In genomic region chr2:10547663-10548384, GRCh38 we compare ENCODE assay signal across 17 cellular contexts.
DNase-seq lines count a peak whose midpoint lies in the region; ATAC-seq, FAIRE-seq and TF ChIP-seq lines count a peak whose summit lies in the region.
"Had no signal": no experiment of that assay in that cellular context is flagged by ENCODE, and none has a peak within 500 bp of the region (broad histone marks: within the 10 kb centered on the region; RNA-seq: fewer than 3 reads in every experiment).

No MANE protein-coding gene starts in this region.

- H3K9me3 Mint-ChIP-seq in glutamatergic neuron (ENCODE audit: unreplicated experiment): peaks cover 4% of the 10 kb centered on the region

- H3K27me3 ChIP-seq in HepG2 (ENCODE audit: control insufficient read depth in 1 of 2, insufficient read depth in 2 of 2, low read length in 2 of 2) (peaks cover 12 to 65% of the 10 kb centered on the region in 2 experiments; a peak in 4 of 5 replicates), right lobe of liver (no peaks in the 10 kb centered on the region), PC-3 (ENCODE audit: low read length) (no peaks in the 10 kb centered on the region), trophoblast cell (ENCODE audit: insufficient read depth, low read length) (no peaks in the 10 kb centered on the region), sigmoid colon (peaks cover 0 to 30% (median 0%) of the 10 kb centered on the region in 3 donors), pancreas (no peaks in the 10 kb centered on the region)

- 52% methylated on average over 19 of the region's 19 CpGs for WGBS in HepG2 (ENCODE audit: low lambda C conversion rate)
- WGBS in right lobe of liver (ENCODE audit: insufficient coverage, low coverage, low lambda C conversion rate, missing lambda C conversion rate): 54% methylated on average over 15 of the region's 19 CpGs
- no CpG with 5 or more reads among the region's 19 CpGs for WGBS in trophoblast cell (ENCODE audit: extremely low coverage, insufficient coverage, insufficient read length)
- 55 to 76% methylated on average over 19 of the region's 19 CpGs for WGBS in sigmoid colon, 2 donors
- WGBS in pancreas, 2 donors: 63 to 64% methylated on average over 19 of the region's 19 CpGs

- H3K79me1 ChIP-seq in trophoblast cell (ENCODE audit: low read length): no peaks in the 10 kb centered on the region

- H3K27ac ChIP-seq in HepG2 (ENCODE audit: extremely low read length, insufficient read depth, low read length) (no peak overlapping the region), right lobe of liver (no peak overlapping the region), PC-3 (ENCODE audit: low read length) (peak overlapping the region; percentile 83), trophoblast cell (ENCODE audit: low read depth, low read length) (no peak overlapping the region), sigmoid colon (no peak overlapping the region), pancreas (no peak overlapping the region)
- H3K27ac ChIP-seq: C4-2B had no signal

- H3K4me3 ChIP-seq in HepG2 (replicated peaks in 1 of 3; ENCODE audit: insufficient read depth in 1 of 3, low read depth in 2 of 3, low read length in 3 of 3) (no peak overlapping the region), right lobe of liver (no peak overlapping the region), PC-3 (ENCODE audit: low read length) (no peak overlapping the region), trophoblast cell (ENCODE audit: low read depth, low read length) (no peak overlapping the region), sigmoid colon (no peak overlapping the region), pancreas (no peak overlapping the region)

- H3K23ac ChIP-seq in trophoblast cell (ENCODE audit: low read length): no peak overlapping the region

- H3K4me1 ChIP-seq in HepG2 (ENCODE audit: insufficient read depth, low read length) (peaks cover 10% of the 10 kb centered on the region), right lobe of liver (no peaks in the 10 kb centered on the region), PC-3 (ENCODE audit: insufficient read depth, low read length) (peaks cover 37% of the 10 kb centered on the region), trophoblast cell (ENCODE audit: control insufficient read depth in 1 of 2, insufficient read depth in 2 of 2, low read length in 2 of 2) (peaks cover 3 to 21% of the 10 kb centered on the region in 2 experiments), sigmoid colon (no peaks in the 10 kb centered on the region), pancreas (no peaks in the 10 kb centered on the region)

- no peak overlapping the region for H2BK120ac ChIP-seq in trophoblast cell (ENCODE audit: insufficient read depth, low read length, poor library complexity)

- no peak overlapping the region for H2AK5ac ChIP-seq in trophoblast cell (ENCODE audit: low read length)

- no peak overlapping the region for H2BK5ac ChIP-seq in trophoblast cell (ENCODE audit: low read depth, low read length, poor library complexity)

- in situ Hi-C loops in HepG2 (cut with HindIII; ENCODE audit: extremely low pct_ligation_motif_present, low pct_unique_long_range_greater_than_20kb): no loop called here

- no peak for TF ChIP-seq POLR2A in HepG2 (IDR thresholded peaks at IDR 0.05; ENCODE audit: insufficient read depth in 1 of 2, low read depth in 2 of 2, low read length in 2 of 2)
- TF ChIP-seq POLR2A in right lobe of liver (IDR thresholded peaks at IDR 0.05): no peak
- TF ChIP-seq POLR2A in sigmoid colon (IDR thresholded peaks at IDR 0.05): no peak

- POLR2A ChIA-PET in HepG2 (lab: Yijun Ruan, JAX) (interaction anchor here (1.5 kb wide), 1 partner anchor 98 kb away, joined by 4 read pairs; no protein-coding TSS in a partner anchor), PC-3 (lab: Charles Lee; ENCODE audit: unreplicated experiment) (no interaction called here)

- no peak overlapping the region for H3K18ac ChIP-seq in trophoblast cell (ENCODE audit: low read length)

- CTCF ChIA-PET in HepG2 (lab: Yijun Ruan, JAX; ENCODE audit: low intra/inter-chr PET ratio, low total read pairs) (no interaction called here), PC-3 (lab: Charles Lee) (no interaction called here)

- H3K9ac ChIP-seq in HepG2 (ENCODE audit: insufficient read depth, low read depth, low read length) (no peak overlapping the region), PC-3 (ENCODE audit: low read length) (no peak overlapping the region), trophoblast cell (ENCODE audit: low read length) (no peak overlapping the region)

- peaks cover 22% of the 10 kb centered on the region for H3K4me1 Mint-ChIP-seq in glutamatergic neuron (ENCODE audit: low read depth, unreplicated experiment)

- ATAC-seq in HepG2 (no peak), right lobe of liver (no peak), PC-3 (no peak), GM21526 (IDR thresholded peaks at IDR 0.05; ENCODE audit: low FRiP score, unreplicated experiment) (no peak), pancreas (no peak)

- H3K36me3 Mint-ChIP-seq in glutamatergic neuron (ENCODE audit: unreplicated experiment): no peaks in the 10 kb centered on the region

- TF ChIP-seq EP300 in HepG2 (IDR thresholded peaks at IDR 0.05; ENCODE audit: low read depth in 2 of 2, low read length in 2 of 2): no peak
- TF ChIP-seq EP300 in HepG2 (CRISPR knock-in tag; IDR thresholded peaks at IDR 0.05; ENCODE audit: borderline replicate concordance): no peak
- TF ChIP-seq EP300 in sigmoid colon (IDR thresholded peaks at IDR 0.05): no peak

- H3K9me3 ChIP-seq in HepG2 (ENCODE audit: low read length) (no peaks in the 10 kb centered on the region), right lobe of liver (no peaks in the 10 kb centered on the region), PC-3 (ENCODE audit: low read length) (no peaks in the 10 kb centered on the region), trophoblast cell (ENCODE audit: insufficient read depth, low read depth, low read length) (peaks cover 2% of the 10 kb centered on the region), sigmoid colon (no peaks in the 10 kb centered on the region), pancreas (no peaks in the 10 kb centered on the region)

- H3K4me2 ChIP-seq in HepG2 (ENCODE audit: low read depth, low read length) (no peak overlapping the region), PC-3 (ENCODE audit: low read length) (peak overlapping the region; percentile 50), trophoblast cell (ENCODE audit: low read length) (no peak overlapping the region)

- peak overlapping the region; percentile 8 for H4K91ac ChIP-seq in trophoblast cell (ENCODE audit: low read depth, low read length)

- H3K4ac ChIP-seq in trophoblast cell (ENCODE audit: low read depth, low read length): no peak overlapping the region

- FAIRE-seq in HepG2 (lab: Jason Lieb, UNC) (no peak), pancreas (lab: Jason Lieb, UNC) (no peak)
- FAIRE-seq: A204.1 had no signal

- intact Hi-C loops in HepG2 (cut with micrococcal nuclease; ENCODE audit: unreplicated experiment): no loop called here
- intact Hi-C loops in right lobe of liver (cut with DNase I): no loop called here
- intact Hi-C loops in PC-3 (cut with micrococcal nuclease): no loop called here
- intact Hi-C loops in sigmoid colon (cut with DNase I): no loop called here
- intact Hi-C loops in pancreas (cut with DNase I): no loop called here

- H3K36me3 ChIP-seq in HepG2 (replicated peaks in 1 of 2; ENCODE audit: control insufficient read depth in 1 of 2, insufficient read depth in 2 of 2, low read length in 2 of 2): no peaks in the 10 kb centered on the region
- no peaks in the 10 kb centered on the region for H3K36me3 ChIP-seq in right lobe of liver
- H3K36me3 ChIP-seq in PC-3 (ENCODE audit: low read depth, low read length): no peaks in the 10 kb centered on the region
- H3K36me3 ChIP-seq in trophoblast cell (ENCODE audit: control insufficient read depth in 1 of 2, insufficient read depth in 2 of 2, low read length in 2 of 2): no peaks in the 10 kb centered on the region
- no peaks in the 10 kb centered on the region for H3K36me3 ChIP-seq in sigmoid colon
- H3K36me3 ChIP-seq in pancreas: no peaks in the 10 kb centered on the region

- no peaks in the 10 kb centered on the region for H4K20me1 ChIP-seq in HepG2 (ENCODE audit: insufficient read depth, low read length)
- no peaks in the 10 kb centered on the region for H4K20me1 ChIP-seq in PC-3 (ENCODE audit: low read length)

- H3K79me2 ChIP-seq in HepG2 (ENCODE audit: insufficient read depth, low read length): no peaks in the 10 kb centered on the region
- H3K79me2 ChIP-seq in PC-3 (ENCODE audit: low read length): no peaks in the 10 kb centered on the region
- no peaks in the 10 kb centered on the region for H3K79me2 ChIP-seq in trophoblast cell (ENCODE audit: control insufficient read depth, insufficient read depth, low read length, poor library complexity)

- peaks cover 4% of the 10 kb centered on the region for H3K27me3 Mint-ChIP-seq in glutamatergic neuron (ENCODE audit: unreplicated experiment)

- peak overlapping the region; percentile 97 for H3K27ac Mint-ChIP-seq in glutamatergic neuron (ENCODE audit: unreplicated experiment)

- H2BK12ac ChIP-seq in trophoblast cell (ENCODE audit: low read length): peak overlapping the region; percentile 82

- H2AFZ ChIP-seq in HepG2 (ENCODE audit: low read length) (no peak overlapping the region), PC-3 (ENCODE audit: low read length) (no peak overlapping the region), trophoblast cell (ENCODE audit: insufficient read depth, low read length, poor library complexity) (no peak overlapping the region)

- H3K14ac ChIP-seq in trophoblast cell (ENCODE audit: low read length): no peak overlapping the region

- TF ChIP-seq RAD21 in HepG2 (CRISPR knock-in tag; IDR thresholded peaks at IDR 0.05): no peak

- BruUV-seq in HepG2 (replicated peaks; lab: Mats Ljungman, UMichigan): no TSS peak
- no TSS peak for BruUV-seq in PC-3 (replicated peaks; lab: Mats Ljungman, UMichigan)

- no peak overlapping the region for H3K4me3 Mint-ChIP-seq in glutamatergic neuron (ENCODE audit: unreplicated experiment)

- TF ChIP-seq CTCF in HepG2 (CRISPR knock-in tag; IDR thresholded peaks at IDR 0.05) (no peak), right lobe of liver (IDR thresholded peaks at IDR 0.05) (no peak), PC-3 (conservative IDR thresholded peaks at IDR 0.05; ENCODE audit: low read depth, low read length) (no peak), glutamatergic neuron (IDR thresholded peaks at IDR 0.05; ENCODE audit: partially characterized antibody, unreplicated experiment) (no peak), sigmoid colon (IDR thresholded peaks at IDR 0.05) (no peak), pancreas (IDR thresholded peaks at IDR 0.05) (no peak)

- H3F3A ChIP-seq in PC-3 (ENCODE audit: low read length, unreplicated experiment): peaks cover 3% of the 10 kb centered on the region

- DNase-seq in HepG2 (ENCODE audit: low spot score) (no peak), right lobe of liver (no peak), PC-3 (no peak), glutamatergic neuron (no peak), trophoblast cell (no peak), sigmoid colon (no peak), pancreas (no peak)
- DNase-seq: COR-L47, DMS153, NCI-H1092 treated with DMSO at 0.1 percent for 48 hours, NCI-H1694, NCI-H2107, NCI-H345, NCI-H69 had no signal

- no peaks in the 10 kb centered on the region for H3K9me2 ChIP-seq in PC-3 (replicated peaks; ENCODE audit: low read length)

- no peak overlapping the region for H4K12ac ChIP-seq in trophoblast cell (ENCODE audit: low read depth, low read length)

- H4K8ac ChIP-seq in trophoblast cell (ENCODE audit: low read depth, low read length): no peak overlapping the region

TF ChIP-seq in HepG2, 621 proteins besides CTCF, POLR2A, EP300 and RAD21 (continues in another document):
- no peak for TF ChIP-seq CBX5 (CRISPR knock-in tag; IDR thresholded peaks at IDR 0.05; ENCODE audit: borderline replicate concordance)
